Comparison of ENCODE assay signal across 8 cellular contexts in genomic region chr17:44014437-44015172, GRCh38. TPM values are rescaled to one million over a fixed set of nuclear protein-coding genes. Genes with fewer than 3 reads are reported as not detected.
DNase-seq lines count a peak whose midpoint lies in the region; FAIRE-seq and TF ChIP-seq lines count a peak whose summit lies in the region.

Gene TMEM101 (minus strand): TSS chr17:44014963. CDS start chr17:44014952, 11 bp downstream.

- H3K9me3 Mint-ChIP-seq in CD4-positive, alpha-beta memory T cell: no peaks in the 10 kb centered on the region
- no peaks in the 10 kb centered on the region for H3K9me3 Mint-ChIP-seq in mesothelial cell of epicardium

- DNase-seq in CD4-positive, alpha-beta memory T cell: peak; percentile 85 to 92 (median 87)
- peak; percentile 94 for DNase-seq in GM20000 (ENCODE audit: low spot score)
- DNase-seq in activated CD8-positive, alpha-beta memory T cell treated with anti-CD3 and anti-CD28 coated beads, Interleukin-2, amount 50 U/mL, for 48 hours: peak; percentile 88
- peak; percentile 83 for DNase-seq in endothelial cell of umbilical vein (ENCODE audit: low read depth, low spot score)
- peak; percentile 59 to 79 for DNase-seq in mesothelial cell of epicardium (ENCODE audit: low spot score in 2 of 2, unreplicated experiment in 2 of 2)
- peak; percentile 71 to 82 for DNase-seq in stimulated activated CD8-positive, alpha-beta memory T cell treated with anti-CD3 and anti-CD28 coated beads, Interleukin-15, amount 100 ng/mL, for 4 hours (ENCODE audit: low read depth in 2 of 2)

- H3K36me3 ChIP-seq in CD4-positive, alpha-beta memory T cell (ENCODE audit: insufficient read depth, low read length): no peaks in the 10 kb centered on the region
- H3K36me3 ChIP-seq in HUES48 (ENCODE audit: control insufficient read depth, insufficient read depth, low read length) (peaks cover 4% of the 10 kb centered on the region; the same call in 1 of the 2 replicates), OCI-LY3 (replicated peaks; ENCODE audit: low read depth, low read length) (peaks cover under 1% of the 10 kb centered on the region), endothelial cell of umbilical vein (ENCODE audit: control insufficient read depth in 2 of 2, extremely low read depth in 1 of 2, insufficient read depth in 2 of 2, low read length in 2 of 2) (no peaks in the 10 kb centered on the region)

- POLR2A ChIA-PET in CD4-positive, alpha-beta memory T cell (lab: Charles Lee; ENCODE audit: partially characterized antibody): interaction anchor here (0.7 to 1.7 kb wide), 7 partner anchors 8 to 489 kb away, joined by 3 to 8 read pairs (median 5); partner anchors contain the start of genes GPATCH8, HDAC5 and TMUB2
- POLR2A ChIA-PET in endothelial cell of umbilical vein (lab: Charles Lee): no interaction called here

- no peaks in the 10 kb centered on the region for H3K27me3 Mint-ChIP-seq in CD4-positive, alpha-beta memory T cell
- H3K27me3 Mint-ChIP-seq in mesothelial cell of epicardium (ENCODE audit: low read depth): no peaks in the 10 kb centered on the region

- intact Hi-C loops in CD4-positive, alpha-beta memory T cell (cut with micrococcal nuclease): loop anchor here (1.0 to 10.0 kb wide), 3 partner anchors 8 to 490 kb away; partner anchors contain the start of genes G6PC3 and GPATCH8
- intact Hi-C loops in endothelial cell of umbilical vein (cut with micrococcal nuclease): loop anchor here (1.0 to 2.0 kb wide), 2 partner anchors 8 to 56 kb away; partner anchors contain the start of gene G6PC3

- peaks cover 6 to 13% (median 10%) of the 10 kb centered on the region in 4 donors for H3K4me1 Mint-ChIP-seq in CD4-positive, alpha-beta memory T cell
- H3K4me1 Mint-ChIP-seq in mesothelial cell of epicardium: peaks cover 11% of the 10 kb centered on the region

- H3K4me3 ChIP-seq in CD4-positive, alpha-beta memory T cell (ENCODE audit: low read length in 2 of 2): peak within 1 kb of the TSS; percentile 92 to 98
- H3K4me3 ChIP-seq in HUES48 (ENCODE audit: low read depth, low read length) (peak within 1 kb of the TSS; percentile 95), OCI-LY3 (ENCODE audit: low read length) (peak within 1 kb of the TSS; percentile 96), endothelial cell of umbilical vein (replicated peaks in 1 of 3; ENCODE audit: insufficient read depth in 1 of 3, low read depth in 1 of 3, low read length in 3 of 3) (peak within 1 kb of the TSS; percentile 29 to 68 (median 67))

- H3K27ac ChIP-seq in CD4-positive, alpha-beta memory T cell (ENCODE audit: low read depth, low read length): peak within 1 kb of the TSS; percentile 71
- H3K27ac ChIP-seq in HUES48 (ENCODE audit: low read depth, low read length) (peak within 1 kb of the TSS; percentile 95), OCI-LY3 (ENCODE audit: low read length) (peak within 1 kb of the TSS; percentile 40), endothelial cell of umbilical vein (ENCODE audit: insufficient read depth, low read depth, low read length) (no peak within 1 kb of the TSS)

- peak within 1 kb of the TSS; percentile 84 to 99 (median 97) for H3K27ac Mint-ChIP-seq in CD4-positive, alpha-beta memory T cell
- peak within 1 kb of the TSS; percentile 99 for H3K27ac Mint-ChIP-seq in mesothelial cell of epicardium

- H4K20me1 ChIP-seq in OCI-LY3 (ENCODE audit: insufficient read depth, low read length) (no peaks in the 10 kb centered on the region), endothelial cell of umbilical vein (replicated peaks; ENCODE audit: control insufficient read depth, extremely low read depth, insufficient read depth, low read length) (no peaks in the 10 kb centered on the region)

- H3K79me2 ChIP-seq in OCI-LY3 (ENCODE audit: low read length) (peaks cover 13% of the 10 kb centered on the region), endothelial cell of umbilical vein (ENCODE audit: control insufficient read depth, insufficient read depth, low read length) (no peaks in the 10 kb centered on the region)

- H2AFZ ChIP-seq in OCI-LY3 (ENCODE audit: low read depth, low read length): peak within 1 kb of the TSS; percentile 99
- peak within 1 kb of the TSS; percentile 50 for H2AFZ ChIP-seq in endothelial cell of umbilical vein (ENCODE audit: low read depth, low read length)

- CTCF ChIA-PET in CD4-positive, alpha-beta memory T cell (lab: Charles Lee; ENCODE audit: partially characterized antibody): interaction anchor here (0.9 to 1.4 kb wide), 2 partner anchors 29 to 531 kb away, joined by 3 read pairs; partner anchors contain the start of gene DHX8
- CTCF ChIA-PET in endothelial cell of umbilical vein (lab: Charles Lee): interaction anchor here (0.9 to 1.1 kb wide), 4 partner anchors 10 to 101 kb away, joined by 3 to 7 read pairs (median 4); partner anchors contain the start of gene NAGS

- H3K4me1 ChIP-seq in CD4-positive, alpha-beta memory T cell (ENCODE audit: insufficient read depth, low read length): peaks cover 16% of the 10 kb centered on the region
- H3K4me1 ChIP-seq in HUES48 (ENCODE audit: control insufficient read depth, insufficient read depth, low read length) (0 out of 2 replicates have a peak, but pooled peaks cover 7% of the 10 kb centered on the region), OCI-LY3 (ENCODE audit: low read length) (peaks cover 6% of the 10 kb centered on the region), endothelial cell of umbilical vein (ENCODE audit: control insufficient read depth, extremely low read depth, insufficient read depth, low read length) (peaks cover 5% of the 10 kb centered on the region)

- no peaks in the 10 kb centered on the region for H3K9me1 ChIP-seq in endothelial cell of umbilical vein (replicated peaks; ENCODE audit: control insufficient read depth, extremely low read depth, insufficient read depth, low read length)

- H3K27me3 ChIP-seq in CD4-positive, alpha-beta memory T cell (ENCODE audit: insufficient read depth, low read length): no peaks in the 10 kb centered on the region
- H3K27me3 ChIP-seq in HUES48 (ENCODE audit: control insufficient read depth, insufficient read depth, low read length): no peaks in the 10 kb centered on the region
- no peaks in the 10 kb centered on the region for H3K27me3 ChIP-seq in OCI-LY3 (ENCODE audit: low read depth, low read length)
- H3K27me3 ChIP-seq in endothelial cell of umbilical vein (ENCODE audit: control insufficient read depth in 2 of 2, insufficient read depth in 2 of 2, low read length in 2 of 2): no peaks in the 10 kb centered on the region

- no peaks in the 10 kb centered on the region for H3K9me3 ChIP-seq in CD4-positive, alpha-beta memory T cell (ENCODE audit: control insufficient read depth in 1 of 2, low read length in 2 of 2)
- H3K9me3 ChIP-seq in HUES48 (ENCODE audit: control insufficient read depth, insufficient read depth, low read length): no peaks in the 10 kb centered on the region
- H3K9me3 ChIP-seq in OCI-LY3 (ENCODE audit: insufficient read depth, low read length): no peaks in the 10 kb centered on the region
- H3K9me3 ChIP-seq in endothelial cell of umbilical vein (replicated peaks; ENCODE audit: control insufficient read depth, insufficient read depth, low read length): no peaks in the 10 kb centered on the region

- FAIRE-seq in endothelial cell of umbilical vein (lab: Jason Lieb, UNC): peak; percentile 95

- peaks cover 12 to 14% of the 10 kb centered on the region in 2 donors for H3K36me3 Mint-ChIP-seq in CD4-positive, alpha-beta memory T cell
- peaks cover 4% of the 10 kb centered on the region for H3K36me3 Mint-ChIP-seq in mesothelial cell of epicardium

- dilution Hi-C loops in endothelial cell of umbilical vein (cut with MboI; ENCODE audit: extremely low pct_ligation_motif_present, low sequenced_read_pairs): no loop called here

- TF ChIP-seq CTCF in GM20000 (IDR thresholded peaks at IDR 0.05; ENCODE audit: extremely low read depth, missing control alignments): no peak
- no peak for TF ChIP-seq CTCF in OCI-LY3 (IDR thresholded peaks at IDR 0.05; ENCODE audit: low read depth, low read length)
- TF ChIP-seq CTCF in endothelial cell of umbilical vein (IDR thresholded peaks at IDR 0.05; ENCODE audit: extremely low read depth in 1 of 2, insufficient read depth in 1 of 2, low read depth in 1 of 2, low read length in 2 of 2): no peak
- TF ChIP-seq CTCF in mesothelial cell of epicardium (IDR thresholded peaks at IDR 0.05; ENCODE audit: unreplicated experiment): no peak

- peak within 1 kb of the TSS; percentile 91 for H3K4me2 ChIP-seq in OCI-LY3 (ENCODE audit: low read length)
- H3K4me2 ChIP-seq in endothelial cell of umbilical vein (ENCODE audit: insufficient read depth, low read length): peak within 1 kb of the TSS; percentile 53

- peak; percentile 85 for TF ChIP-seq POLR2A in endothelial cell of umbilical vein (IDR thresholded peaks at IDR 0.05; ENCODE audit: low read depth, low read length)

- peak within 1 kb of the TSS; percentile 99 to 100 (median 100) for H3K4me3 Mint-ChIP-seq in CD4-positive, alpha-beta memory T cell
- peak within 1 kb of the TSS; percentile 100 for H3K4me3 Mint-ChIP-seq in mesothelial cell of epicardium

- TSS peak; percentile 35 for BruUV-seq in endothelial cell of umbilical vein (replicated peaks; lab: Mats Ljungman, UMichigan)

- H3K9ac ChIP-seq in HUES48 (ENCODE audit: low read depth, low read length) (peak within 1 kb of the TSS; percentile 92), OCI-LY3 (ENCODE audit: low read length) (peak within 1 kb of the TSS; percentile 93), endothelial cell of umbilical vein (replicated peaks; ENCODE audit: extremely low read depth, insufficient read depth, low read length) (peak within 1 kb of the TSS; percentile 47)

TF ChIP-seq in endothelial cell of umbilical vein, 7 proteins besides CTCF, POLR2A, EP300 and RAD21 (continues in another document):
- no peak for TF ChIP-seq GATA2 (IDR thresholded peaks at IDR 0.05; ENCODE audit: insufficient read depth, insufficient read length, low read depth, low read length)
- peak; percentile 69 for TF ChIP-seq POLR2AphosphoS5 (IDR thresholded peaks at IDR 0.05; ENCODE audit: insufficient read depth, low read depth, low read length)
- no peak for TF ChIP-seq FOS (IDR thresholded peaks at IDR 0.05; ENCODE audit: borderline replicate concordance, insufficient read depth, low read length)
- TF ChIP-seq MYC (IDR thresholded peaks at IDR 0.05; ENCODE audit: low read depth, low read length): peak; percentile 40

RNA-seq across cellular contexts. Expression of gene TMEM101, which starts in this region (rescaled TPM):
- total RNA-seq in CD4-positive, alpha-beta memory T cell: 10 to 100 TPM; 27.3 to 30.0 TPM
- 10 to 100 TPM; 22.7 to 33.6 TPM for polyA plus RNA-seq in CD4-positive, alpha-beta memory T cell
- 29.4 and 30.4 TPM in 2 replicates for total RNA-seq in endothelial cell of umbilical vein
- polyA plus RNA-seq in endothelial cell of umbilical vein: 60.2 and 61.6 TPM in 2 replicates
- 38.8 and 43.5 TPM in 2 replicates for polyA plus RNA-seq in endothelial cell of umbilical vein (2011; cell fraction: cytosol; rRNA removed)
- 17.7 and 18.3 TPM in 2 replicates for polyA plus RNA-seq in endothelial cell of umbilical vein (2011; cell fraction: nucleus; rRNA removed)
- polyA plus RNA-seq in endothelial cell of umbilical vein (2012): 25.0 and 34.0 TPM in 2 replicates
- polyA minus RNA-seq in endothelial cell of umbilical vein: 41.6 and 43.0 TPM in 2 replicates
- 20.9 TPM for polyA minus RNA-seq in endothelial cell of umbilical vein (2011; cell fraction: cytosol; rRNA and poly(A)+ RNA removed)
- polyA minus RNA-seq in endothelial cell of umbilical vein (2011; cell fraction: nucleus; rRNA and poly(A)+ RNA removed): 7.6 and 10.1 TPM in 2 replicates
- 34.2 to 36.4 TPM (median 35.8 TPM) in 3 replicates for total RNA-seq in mesothelial cell of epicardium
